1 cellular context compared by ENCODE assay signal in genomic region chr17:29278692-29279091, GRCh38.
TF ChIP-seq lines count a peak whose summit lies in the region.

No MANE protein-coding gene starts in this region.

TF ChIP-seq in K562, 482 proteins besides CTCF, POLR2A, EP300 and RAD21:
- TF ChIP-seq RBM39 (optimal IDR thresholded peaks at IDR 0.05; ENCODE audit: low read depth, low read length) (no peak), GTF2A2 (tag; IDR thresholded peaks at IDR 0.05) (no peak), ZNF274 (IDR thresholded peaks at IDR 0.05; ENCODE audit: borderline replicate concordance, low read depth, low read length) (peak; percentile 83), STAT5B (CRISPR knock-in tag; IDR thresholded peaks at IDR 0.05) (no peak), MAFF (IDR thresholded peaks at IDR 0.05; ENCODE audit: low read length) (no peak)
